1 cellular context compared by ENCODE assay signal in the genomic region with DNA sequence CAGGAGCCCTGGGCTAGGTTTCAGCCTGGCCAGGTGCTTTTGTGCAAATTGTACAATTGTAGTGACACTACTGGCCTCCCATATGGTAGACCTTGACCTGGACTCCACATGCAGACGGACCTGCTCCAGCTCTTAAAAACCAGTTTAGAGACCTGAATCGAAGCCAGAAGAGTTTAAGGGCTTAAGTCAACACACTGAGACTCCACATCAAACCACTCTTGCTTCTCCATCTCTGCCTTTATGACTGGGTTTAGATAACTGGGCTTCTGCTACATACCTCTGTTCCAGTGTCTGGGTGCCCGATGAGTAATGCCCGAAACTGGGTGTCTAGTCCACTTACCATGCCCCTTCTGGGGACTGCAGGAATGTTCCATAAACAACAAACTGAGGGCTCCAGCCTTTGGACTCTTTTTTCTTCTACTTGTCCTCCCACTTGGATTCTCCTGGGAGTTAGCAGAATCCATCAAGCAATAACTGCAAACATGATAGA.
TF ChIP-seq lines count a peak whose summit lies in the region.

No MANE protein-coding gene starts in this region.

TF ChIP-seq in GM23338, 12 proteins besides CTCF, POLR2A, EP300 and RAD21 (continued from another document):
- TF ChIP-seq, protein P1, sequence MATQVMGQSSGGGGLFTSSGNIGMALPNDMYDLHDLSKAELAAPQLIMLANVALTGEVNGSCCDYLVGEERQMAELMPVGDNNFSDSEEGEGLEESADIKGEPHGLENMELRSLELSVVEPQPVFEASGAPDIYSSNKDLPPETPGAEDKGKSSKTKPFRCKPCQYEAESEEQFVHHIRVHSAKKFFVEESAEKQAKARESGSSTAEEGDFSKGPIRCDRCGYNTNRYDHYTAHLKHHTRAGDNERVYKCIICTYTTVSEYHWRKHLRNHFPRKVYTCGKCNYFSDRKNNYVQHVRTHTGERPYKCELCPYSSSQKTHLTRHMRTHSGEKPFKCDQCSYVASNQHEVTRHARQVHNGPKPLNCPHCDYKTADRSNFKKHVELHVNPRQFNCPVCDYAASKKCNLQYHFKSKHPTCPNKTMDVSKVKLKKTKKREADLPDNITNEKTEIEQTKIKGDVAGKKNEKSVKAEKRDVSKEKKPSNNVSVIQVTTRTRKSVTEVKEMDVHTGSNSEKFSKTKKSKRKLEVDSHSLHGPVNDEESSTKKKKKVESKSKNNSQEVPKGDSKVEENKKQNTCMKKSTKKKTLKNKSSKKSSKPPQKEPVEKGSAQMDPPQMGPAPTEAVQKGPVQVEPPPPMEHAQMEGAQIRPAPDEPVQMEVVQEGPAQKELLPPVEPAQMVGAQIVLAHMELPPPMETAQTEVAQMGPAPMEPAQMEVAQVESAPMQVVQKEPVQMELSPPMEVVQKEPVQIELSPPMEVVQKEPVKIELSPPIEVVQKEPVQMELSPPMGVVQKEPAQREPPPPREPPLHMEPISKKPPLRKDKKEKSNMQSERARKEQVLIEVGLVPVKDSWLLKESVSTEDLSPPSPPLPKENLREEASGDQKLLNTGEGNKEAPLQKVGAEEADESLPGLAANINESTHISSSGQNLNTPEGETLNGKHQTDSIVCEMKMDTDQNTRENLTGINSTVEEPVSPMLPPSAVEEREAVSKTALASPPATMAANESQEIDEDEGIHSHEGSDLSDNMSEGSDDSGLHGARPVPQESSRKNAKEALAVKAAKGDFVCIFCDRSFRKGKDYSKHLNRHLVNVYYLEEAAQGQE (IDR thresholded peaks at IDR 0.05; ENCODE audit: unreplicated experiment), result no peak
- TF ChIP-seq ZNF114 (CRISPR knock-in tag; IDR thresholded peaks at IDR 0.05), result no peak
- no peak for TF ChIP-seq EZH2 (IDR thresholded peaks at IDR 0.05; ENCODE audit: low read depth, unreplicated experiment)
- TF ChIP-seq POLR2AphosphoS5 (IDR thresholded peaks at IDR 0.05; ENCODE audit: low read depth), result no peak
- TF ChIP-seq EZH2phosphoT487 (IDR thresholded peaks at IDR 0.05; ENCODE audit: unreplicated experiment), result no peak
- TF ChIP-seq, protein P2, sequence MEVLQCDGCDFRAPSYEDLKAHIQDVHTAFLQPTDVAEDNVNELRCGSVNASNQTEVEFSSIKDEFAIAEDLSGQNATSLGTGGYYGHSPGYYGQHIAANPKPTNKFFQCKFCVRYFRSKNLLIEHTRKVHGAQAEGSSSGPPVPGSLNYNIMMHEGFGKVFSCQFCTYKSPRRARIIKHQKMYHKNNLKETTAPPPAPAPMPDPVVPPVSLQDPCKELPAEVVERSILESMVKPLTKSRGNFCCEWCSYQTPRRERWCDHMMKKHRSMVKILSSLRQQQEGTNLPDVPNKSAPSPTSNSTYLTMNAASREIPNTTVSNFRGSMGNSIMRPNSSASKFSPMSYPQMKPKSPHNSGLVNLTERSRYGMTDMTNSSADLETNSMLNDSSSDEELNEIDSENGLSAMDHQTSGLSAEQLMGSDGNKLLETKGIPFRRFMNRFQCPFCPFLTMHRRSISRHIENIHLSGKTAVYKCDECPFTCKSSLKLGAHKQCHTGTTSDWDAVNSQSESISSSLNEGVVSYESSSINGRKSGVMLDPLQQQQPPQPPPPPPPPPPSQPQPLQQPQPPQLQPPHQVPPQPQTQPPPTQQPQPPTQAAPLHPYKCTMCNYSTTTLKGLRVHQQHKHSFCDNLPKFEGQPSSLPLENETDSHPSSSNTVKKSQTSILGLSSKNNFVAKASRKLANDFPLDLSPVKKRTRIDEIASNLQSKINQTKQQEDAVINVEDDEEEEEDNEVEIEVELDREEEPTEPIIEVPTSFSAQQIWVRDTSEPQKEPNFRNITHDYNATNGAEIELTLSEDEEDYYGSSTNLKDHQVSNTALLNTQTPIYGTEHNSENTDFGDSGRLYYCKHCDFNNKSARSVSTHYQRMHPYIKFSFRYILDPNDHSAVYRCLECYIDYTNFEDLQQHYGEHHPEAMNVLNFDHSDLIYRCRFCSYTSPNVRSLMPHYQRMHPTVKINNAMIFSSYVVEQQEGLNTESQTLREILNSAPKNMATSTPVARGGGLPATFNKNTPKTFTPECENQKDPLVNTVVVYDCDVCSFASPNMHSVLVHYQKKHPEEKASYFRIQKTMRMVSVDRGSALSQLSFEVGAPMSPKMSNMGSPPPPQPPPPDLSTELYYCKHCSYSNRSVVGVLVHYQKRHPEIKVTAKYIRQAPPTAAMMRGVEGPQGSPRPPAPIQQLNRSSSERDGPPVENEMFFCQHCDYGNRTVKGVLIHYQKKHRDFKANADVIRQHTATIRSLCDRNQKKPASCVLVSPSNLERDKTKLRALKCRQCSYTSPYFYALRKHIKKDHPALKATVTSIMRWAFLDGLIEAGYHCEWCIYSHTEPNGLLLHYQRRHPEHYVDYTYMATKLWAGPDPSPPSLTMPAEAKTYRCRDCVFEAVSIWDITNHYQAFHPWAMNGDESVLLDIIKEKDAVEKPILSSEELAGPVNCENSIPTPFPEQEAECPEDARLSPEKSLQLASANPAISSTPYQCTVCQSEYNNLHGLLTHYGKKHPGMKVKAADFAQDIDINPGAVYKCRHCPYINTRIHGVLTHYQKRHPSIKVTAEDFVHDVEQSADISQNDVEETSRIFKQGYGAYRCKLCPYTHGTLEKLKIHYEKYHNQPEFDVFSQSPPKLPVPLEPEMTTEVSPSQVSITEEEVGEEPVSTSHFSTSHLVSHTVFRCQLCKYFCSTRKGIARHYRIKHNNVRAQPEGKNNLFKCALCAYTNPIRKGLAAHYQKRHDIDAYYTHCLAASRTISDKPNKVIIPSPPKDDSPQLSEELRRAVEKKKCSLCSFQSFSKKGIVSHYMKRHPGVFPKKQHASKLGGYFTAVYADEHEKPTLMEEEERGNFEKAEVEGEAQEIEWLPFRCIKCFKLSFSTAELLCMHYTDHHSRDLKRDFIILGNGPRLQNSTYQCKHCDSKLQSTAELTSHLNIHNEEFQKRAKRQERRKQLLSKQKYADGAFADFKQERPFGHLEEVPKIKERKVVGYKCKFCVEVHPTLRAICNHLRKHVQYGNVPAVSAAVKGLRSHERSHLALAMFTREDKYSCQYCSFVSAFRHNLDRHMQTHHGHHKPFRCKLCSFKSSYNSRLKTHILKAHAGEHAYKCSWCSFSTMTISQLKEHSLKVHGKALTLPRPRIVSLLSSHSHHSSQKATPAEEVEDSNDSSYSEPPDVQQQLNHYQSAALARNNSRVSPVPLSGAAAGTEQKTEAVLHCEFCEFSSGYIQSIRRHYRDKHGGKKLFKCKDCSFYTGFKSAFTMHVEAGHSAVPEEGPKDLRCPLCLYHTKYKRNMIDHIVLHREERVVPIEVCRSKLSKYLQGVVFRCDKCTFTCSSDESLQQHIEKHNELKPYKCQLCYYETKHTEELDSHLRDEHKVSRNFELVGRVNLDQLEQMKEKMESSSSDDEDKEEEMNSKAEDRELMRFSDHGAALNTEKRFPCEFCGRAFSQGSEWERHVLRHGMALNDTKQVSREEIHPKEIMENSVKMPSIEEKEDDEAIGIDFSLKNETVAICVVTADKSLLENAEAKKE (CRISPR knock-in tag; IDR thresholded peaks at IDR 0.05), result no peak
- TF ChIP-seq STAT1 (IDR thresholded peaks at IDR 0.05; ENCODE audit: unreplicated experiment), result no peak
- TF ChIP-seq ZNF331 (CRISPR knock-in tag; IDR thresholded peaks at IDR 0.05; ENCODE audit: low read depth), result no peak
- no peak for TF ChIP-seq NANOG (IDR thresholded peaks at IDR 0.05; ENCODE audit: borderline replicate concordance)
- TF ChIP-seq, protein P3, sequence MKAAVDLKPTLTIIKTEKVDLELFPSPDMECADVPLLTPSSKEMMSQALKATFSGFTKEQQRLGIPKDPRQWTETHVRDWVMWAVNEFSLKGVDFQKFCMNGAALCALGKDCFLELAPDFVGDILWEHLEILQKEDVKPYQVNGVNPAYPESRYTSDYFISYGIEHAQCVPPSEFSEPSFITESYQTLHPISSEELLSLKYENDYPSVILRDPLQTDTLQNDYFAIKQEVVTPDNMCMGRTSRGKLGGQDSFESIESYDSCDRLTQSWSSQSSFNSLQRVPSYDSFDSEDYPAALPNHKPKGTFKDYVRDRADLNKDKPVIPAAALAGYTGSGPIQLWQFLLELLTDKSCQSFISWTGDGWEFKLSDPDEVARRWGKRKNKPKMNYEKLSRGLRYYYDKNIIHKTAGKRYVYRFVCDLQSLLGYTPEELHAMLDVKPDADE (IDR thresholded peaks at IDR 0.05), result no peak
